11 cellular contexts compared by ENCODE assay signal in genomic region chr12:13980548-13981295, GRCh38. TPM values are rescaled to one million over a fixed set of nuclear protein-coding genes. Genes with fewer than 3 reads are reported as not detected.
DNase-seq lines count a peak whose midpoint lies in the region; ATAC-seq and TF ChIP-seq lines count a peak whose summit lies in the region.
"Had no signal": no experiment of that assay in that cellular context is flagged by ENCODE, and none has a peak within 500 bp of the region (broad histone marks: within the 10 kb centered on the region; RNA-seq: fewer than 3 reads in every experiment).

No MANE protein-coding gene starts in this region.

- H3K4me3 ChIP-seq in heart right ventricle (peak overlapping the region in 8 of 10 donors; percentile 5 to 41 (median 24)), coronary artery (peak overlapping the region; percentile 67), muscle layer of duodenum (ENCODE audit: low read depth in 1 of 2, low read length in 2 of 2) (peak overlapping the region; percentile 49 to 60), vagina (peak overlapping the region; percentile 18 to 36)
- H3K4me3 ChIP-seq: GM23248 had no signal

- H3K9me3 ChIP-seq in heart right ventricle: peaks cover 0 to 3% (median 0%) of the 10 kb centered on the region in 11 donors
- H3K9me3 ChIP-seq in muscle layer of duodenum (ENCODE audit: control insufficient read depth in 1 of 2, low read length in 2 of 2): no peaks in the 10 kb centered on the region
- no peaks in the 10 kb centered on the region for H3K9me3 ChIP-seq in vagina

- TF ChIP-seq POLR2A in vagina (IDR thresholded peaks at IDR 0.05): no peak

- intact Hi-C loops in heart right ventricle (cut with DNase I): loop anchor here in 1 of 10 donors (5.0 kb wide), 1 partner anchor 1392 kb away; no protein-coding TSS in a partner anchor
- intact Hi-C loops in cardiac septum (cut with DNase I): no loop called here
- intact Hi-C loops in vagina (cut with DNase I): no loop called here

- TF ChIP-seq CTCF in heart right ventricle (IDR thresholded peaks at IDR 0.05) (no peak), coronary artery (IDR thresholded peaks at IDR 0.05) (no peak), vagina (IDR thresholded peaks at IDR 0.05) (no peak)

- DNase-seq in heart right ventricle: no peak
- DNase-seq in cardiac septum (ENCODE audit: low spot score): no peak
- DNase-seq in coronary artery (ENCODE audit: low spot score): no peak
- DNase-seq in vagina (ENCODE audit: extremely low spot score in 2 of 2): no peak
- DNase-seq in DMS153 treated with DMSO at 0.1 percent for 48 hours (lab: John Stamatoyannopoulos, UW; ENCODE audit: unreplicated experiment): no peak
- no peak for DNase-seq in NCI-H1436 treated with DMSO at 0.1 percent for 48 hours (lab: John Stamatoyannopoulos, UW)
- DNase-seq: activated CD4-positive, alpha-beta T cell treated with anti-CD3 and anti-CD28 coated beads, Interleukin-2, amount 50 U/mL, for 1 hour; DND-41; GM23248 had no signal

- H3K4me1 ChIP-seq in heart right ventricle (peaks cover 0 to 23% (median 12%) of the 10 kb centered on the region in 9 donors), muscle layer of duodenum (ENCODE audit: control insufficient read depth in 1 of 2, insufficient read depth in 2 of 2, low read length in 2 of 2) (peaks cover 0 to 17% of the 10 kb centered on the region in 2 donors), vagina (peaks cover 13% of the 10 kb centered on the region)

- H3K27ac ChIP-seq in heart right ventricle (no peak overlapping the region), coronary artery (no peak overlapping the region), muscle layer of duodenum (ENCODE audit: low read length) (no peak overlapping the region), vagina (no peak overlapping the region)
- H3K27ac ChIP-seq: GM23248 had no signal

- H3K27me3 ChIP-seq in heart right ventricle (peaks cover 15 to 99% (median 84%) of the 10 kb centered on the region in 7 donors), muscle layer of duodenum (ENCODE audit: low read depth, low read length) (peaks cover 15% of the 10 kb centered on the region), vagina (no peaks in the 10 kb centered on the region)

- H3K36me3 ChIP-seq in heart right ventricle (no peaks in the 10 kb centered on the region), muscle layer of duodenum (ENCODE audit: control insufficient read depth in 1 of 2, insufficient read depth in 2 of 2, low read length in 2 of 2) (no peaks in the 10 kb centered on the region), vagina (no peaks in the 10 kb centered on the region)

- WGBS in heart right ventricle, 2 donors: 1% methylated on average over 53 of the region's 53 CpGs

- peak in 2 of 8 donors; percentile 29 to 55 for ATAC-seq in heart right ventricle
- no peak for ATAC-seq in GM21737 (IDR thresholded peaks at IDR 0.05; ENCODE audit: unreplicated experiment)

RNA-seq across cellular contexts. Expression of gene GRIN2B, which starts 0.7 kb away (rescaled TPM):
- total RNA-seq in heart right ventricle (under 1 TPM in 2 of 10 donors, not detected in 8; 0.06 to 0.07 TPM), cardiac septum (0.16 TPM), vagina (0.49 TPM)
- polyA plus RNA-seq in heart right ventricle: under 1 TPM in 1 of 2 donors, not detected in 1; 0.01 TPM
- total RNA-seq: GM23248 had no signal
- polyA plus RNA-seq: GM23248 had no signal
